Comparison of ENCODE assay signal across 9 cellular contexts in the genomic region with DNA sequence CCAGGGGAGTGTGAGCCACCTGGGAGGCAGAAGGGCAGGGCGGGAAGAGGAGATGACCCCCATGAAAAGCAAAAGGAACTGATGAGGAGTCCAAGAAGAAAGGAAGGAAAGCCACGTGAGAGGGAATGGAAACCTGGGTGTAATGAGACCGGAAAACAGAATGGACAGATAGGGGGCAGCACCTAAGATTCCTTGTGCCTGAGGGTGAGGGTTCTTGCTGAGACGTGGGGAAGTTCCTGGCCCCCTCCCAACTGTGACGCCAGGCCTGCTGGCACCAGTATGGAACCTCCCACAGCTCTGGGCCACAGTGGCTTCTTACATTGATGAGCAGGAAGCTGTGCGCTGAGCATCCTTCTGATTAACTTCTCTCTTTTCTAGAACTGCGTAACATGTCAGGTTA. TPM values are rescaled to one million over a fixed set of nuclear protein-coding genes. Genes with fewer than 3 reads are reported as not detected.
DNase-seq lines count a peak whose midpoint lies in the region; ATAC-seq and TF ChIP-seq lines count a peak whose summit lies in the region.
"Had no signal": no experiment of that assay in that cellular context is flagged by ENCODE, and none has a peak within 500 bp of the region (broad histone marks: within the 10 kb centered on the region; RNA-seq: fewer than 3 reads in every experiment).

No MANE protein-coding gene starts in this region.

- no peak overlapping the region for H3K27ac ChIP-seq in Karpas-422 (ENCODE audit: low read length)
- no peak overlapping the region for H3K27ac ChIP-seq in esophagus muscularis mucosa (replicated peaks in 1 of 4)

- H3K4me1 Mint-ChIP-seq in activated T-cell treated with anti-CD3 and anti-CD28 coated beads, Interleukin-2, amount 50 U/mL, for 72 hours (ENCODE audit: low read depth): no peaks in the 10 kb centered on the region
- no peaks in the 10 kb centered on the region for H3K4me1 Mint-ChIP-seq in stimulated activated memory B cell treated with anti-CD40 and anti-IgM and Interleukin-4, amounts not matched to agents 10 μg/mL and 1 μg/mL and 100 μg/mL, for 72 hours

- H3K36me3 Mint-ChIP-seq in activated T-cell treated with anti-CD3 and anti-CD28 coated beads, Interleukin-2, amount 50 U/mL, for 72 hours (ENCODE audit: insufficient read depth in 2 of 2): no peaks in the 10 kb centered on the region
- H3K36me3 Mint-ChIP-seq in stimulated activated memory B cell treated with anti-CD40 and anti-IgM and Interleukin-4, amounts not matched to agents 10 μg/mL and 1 μg/mL and 100 μg/mL, for 72 hours: no peaks in the 10 kb centered on the region

- no peaks in the 10 kb centered on the region for H3K4me1 ChIP-seq in BE2C
- H3K4me1 ChIP-seq in Karpas-422 (ENCODE audit: low read length): no peaks in the 10 kb centered on the region
- H3K4me1 ChIP-seq in esophagus muscularis mucosa: peaks cover 0 to 8% (median 0%) of the 10 kb centered on the region in 4 donors

- H3K79me2 ChIP-seq in Karpas-422 (ENCODE audit: low read length): no peaks in the 10 kb centered on the region

- DNase-seq in BE2C: peak; percentile 57
- DNase-seq in Karpas-422: no peak
- DNase-seq in choroid plexus epithelial cell (ENCODE audit: low read depth): peak; percentile 36
- peak; percentile 80 for DNase-seq in medulla oblongata (ENCODE audit: extremely low spot score)
- DNase-seq in SK-N-DZ (ENCODE audit: low spot score): no peak
- no peak for DNase-seq in activated T-cell treated with anti-CD3 and anti-CD28 coated beads, Interleukin-2, amount 50 U/mL, for 72 hours
- no peak for DNase-seq in esophagus muscularis mucosa (ENCODE audit: extremely low spot score)
- DNase-seq: activated CD8-positive, alpha-beta memory T cell treated with anti-CD3 and anti-CD28 coated beads, Interleukin-2, amount 50 U/mL, for 4 hours had no signal

- H4K20me1 ChIP-seq in Karpas-422 (ENCODE audit: insufficient read depth, low read depth, low read length): no peaks in the 10 kb centered on the region

- H3K9me3 Mint-ChIP-seq in activated T-cell treated with anti-CD3 and anti-CD28 coated beads, Interleukin-2, amount 50 U/mL, for 72 hours: no peaks in the 10 kb centered on the region
- no peaks in the 10 kb centered on the region for H3K9me3 Mint-ChIP-seq in stimulated activated memory B cell treated with anti-CD40 and anti-IgM and Interleukin-4, amounts not matched to agents 10 μg/mL and 1 μg/mL and 100 μg/mL, for 72 hours

- H2AFZ ChIP-seq in Karpas-422 (ENCODE audit: low read length): peak overlapping the region; percentile 72; the same call in 1 of the 2 replicates

- H3K27ac Mint-ChIP-seq in activated T-cell treated with anti-CD3 and anti-CD28 coated beads, Interleukin-2, amount 50 U/mL, for 72 hours: no peak overlapping the region
- no peak overlapping the region for H3K27ac Mint-ChIP-seq in stimulated activated memory B cell treated with anti-CD40 and anti-IgM and Interleukin-4, amounts not matched to agents 10 μg/mL and 1 μg/mL and 100 μg/mL, for 72 hours

- no peaks in the 10 kb centered on the region for H3K9me3 ChIP-seq in BE2C
- no peaks in the 10 kb centered on the region for H3K9me3 ChIP-seq in Karpas-422 (ENCODE audit: low read length)
- no peaks in the 10 kb centered on the region for H3K9me3 ChIP-seq in esophagus muscularis mucosa

- intact Hi-C loops in esophagus muscularis mucosa (cut with DNase I): no loop called here

- no peak overlapping the region for H3K4me2 ChIP-seq in Karpas-422 (ENCODE audit: low read depth, low read length, poor library complexity, severe bottlenecking)

- no peaks in the 10 kb centered on the region for H3K9me2 ChIP-seq in Karpas-422 (replicated peaks; ENCODE audit: insufficient read depth, low read length)

- TF ChIP-seq EP300 in esophagus muscularis mucosa (IDR thresholded peaks at IDR 0.05): no peak

- ATAC-seq in activated T-cell treated with anti-CD3 and anti-CD28 coated beads, Interleukin-2, amount 50 U/mL, for 72 hours (replicated peaks in 1 of 2): no peak
- no peak for ATAC-seq in stimulated activated memory B cell treated with anti-CD40 and anti-IgM and Interleukin-4, amounts not matched to agents 10 μg/mL and 1 μg/mL and 100 μg/mL, for 72 hours

- no peaks in the 10 kb centered on the region for H3K27me3 Mint-ChIP-seq in activated T-cell treated with anti-CD3 and anti-CD28 coated beads, Interleukin-2, amount 50 U/mL, for 72 hours (ENCODE audit: low read depth)
- H3K27me3 Mint-ChIP-seq in stimulated activated memory B cell treated with anti-CD40 and anti-IgM and Interleukin-4, amounts not matched to agents 10 μg/mL and 1 μg/mL and 100 μg/mL, for 72 hours: no peaks in the 10 kb centered on the region

- TF ChIP-seq CTCF in BE2C (IDR thresholded peaks at IDR 0.05; ENCODE audit: low read depth, low read length) (peak; percentile 48), choroid plexus epithelial cell (conservative IDR thresholded peaks at IDR 0.05; ENCODE audit: low read depth, low read length) (peak; percentile 37), esophagus muscularis mucosa (IDR thresholded peaks at IDR 0.05) (peak in 1 of 3 experiments; percentile 13)

- 65% methylated on average over 7 of the region's 7 CpGs for WGBS in esophagus muscularis mucosa

- no peak overlapping the region for H3K9ac ChIP-seq in Karpas-422 (ENCODE audit: low read length)

- H3K27me3 ChIP-seq in BE2C (no peaks in the 10 kb centered on the region), Karpas-422 (ENCODE audit: low read length) (no peaks in the 10 kb centered on the region), esophagus muscularis mucosa (no peaks in the 10 kb centered on the region)

- H3K4me3 Mint-ChIP-seq in activated T-cell treated with anti-CD3 and anti-CD28 coated beads, Interleukin-2, amount 50 U/mL, for 72 hours: no peak overlapping the region
- H3K4me3 Mint-ChIP-seq in stimulated activated memory B cell treated with anti-CD40 and anti-IgM and Interleukin-4, amounts not matched to agents 10 μg/mL and 1 μg/mL and 100 μg/mL, for 72 hours: no peak overlapping the region

- peaks cover 3% of the 10 kb centered on the region for H3K36me3 ChIP-seq in BE2C
- H3K36me3 ChIP-seq in Karpas-422 (ENCODE audit: insufficient read depth, low read length): no peaks in the 10 kb centered on the region
- peaks cover 8 to 53% (median 42%) of the 10 kb centered on the region in 4 donors for H3K36me3 ChIP-seq in esophagus muscularis mucosa

- no peak for TF ChIP-seq POLR2A in esophagus muscularis mucosa (IDR thresholded peaks at IDR 0.05; ENCODE audit: low read depth)

- H3K4me3 ChIP-seq in BE2C (ENCODE audit: low read depth, low read length) (no peak overlapping the region), Karpas-422 (ENCODE audit: low read length) (no peak overlapping the region), choroid plexus epithelial cell (ENCODE audit: low read depth, low read length) (no peak overlapping the region), esophagus muscularis mucosa (no peak overlapping the region)

RNA-seq across cellular contexts. Expression of a gene that starts 30.8 kb away (rescaled TPM):
- polyA plus RNA-seq in BE2C (2012; ENCODE audit: insufficient read depth, insufficient read length, low read depth): 47.3 TPM
- total RNA-seq in Karpas-422 (2014; rRNA removed; shearing (Covaris generic); ENCODE audit: low replicate concordance): under 0.01 TPM in 1 of 2 replicates, not detected in the other
- polyA plus RNA-seq in SK-N-DZ (2014; cell fraction: cytosol; rRNA removed): 10.7 and 12.4 TPM in 2 replicates
- 11.1 and 20.1 TPM in 2 replicates for polyA plus RNA-seq in SK-N-DZ (2014; cell fraction: nucleus; rRNA removed)
- total RNA-seq in activated T-cell treated with anti-CD3 and anti-CD28 coated beads, Interleukin-2, amount 50 U/mL, for 72 hours: 10 to 100 TPM in 1 of 2 donors, 1 to 10 TPM in 1; 9.2 to 10.7 TPM
- 100 to 1,000 TPM in 2 of 4 donors, 10 to 100 TPM in 2; 54.4 to 148 (median 113) TPM for total RNA-seq in esophagus muscularis mucosa

Comparison
In these comparisons a context has a peak if more than half of its experiments do, and no peak if none do; other contexts are left out.
1. DNase-seq: peak in BE2C (single experiment), choroid plexus epithelial cell (single experiment) and medulla oblongata (single experiment); none in Karpas-422 (single experiment), SK-N-DZ (single experiment), activated T-cell treated with anti-CD3 and anti-CD28 coated beads, Interleukin-2, amount 50 U/mL, for 72 hours (0 of 2) and esophagus muscularis mucosa (single experiment).
2. RNA of a gene that starts 30.8 kb away (total RNA-seq): 54.4 to 148 TPM in esophagus muscularis mucosa and 9.2 to 10.7 TPM in activated T-cell treated with anti-CD3 and anti-CD28 coated beads, Interleukin-2, amount 50 U/mL, for 72 hours; under 0.01 TPM in Karpas-422; every median in the first group is over 10 times any median in the second.